Comparison of ENCODE assay signal across 21 cellular contexts in the genomic region with DNA sequence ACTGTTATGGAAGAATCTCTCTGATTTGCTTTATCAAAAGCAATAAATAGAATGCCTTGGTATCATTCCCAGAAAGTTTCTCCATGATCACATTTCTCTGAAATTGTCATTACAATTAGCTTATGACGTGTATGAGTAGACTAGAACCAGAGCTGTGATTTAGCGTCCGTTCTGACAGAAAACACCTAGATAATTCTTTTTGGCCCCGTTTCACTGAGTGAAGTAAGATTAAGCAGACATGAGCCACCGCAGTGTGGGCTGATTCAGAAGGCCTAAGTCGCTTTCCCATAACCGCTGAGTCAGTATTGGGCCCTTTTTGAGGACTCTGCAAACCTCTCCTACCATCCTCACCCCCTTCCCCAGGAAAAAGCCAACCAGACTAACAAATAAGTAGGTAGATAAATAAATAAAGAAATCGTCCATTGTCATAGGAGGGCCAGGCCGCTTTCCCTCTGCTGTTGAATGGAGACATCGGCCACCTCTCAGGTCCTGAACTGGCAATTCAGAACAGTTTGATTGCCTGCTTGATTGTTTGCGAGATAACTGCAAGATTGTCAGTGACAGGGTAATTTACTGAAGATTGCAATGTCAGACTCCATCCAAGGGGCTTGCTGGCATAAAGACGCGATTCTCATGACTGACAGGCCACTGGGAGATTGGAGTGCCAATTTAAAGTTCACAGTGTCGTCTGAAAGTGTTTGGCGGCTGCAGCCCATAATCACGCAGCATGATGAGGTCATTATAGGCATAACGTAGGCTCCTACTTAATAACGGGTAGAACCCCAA.
"Had no signal": no experiment of that assay in that cellular context is flagged by ENCODE, and none has a peak within 500 bp of the region (broad histone marks: within the 10 kb centered on the region; RNA-seq: fewer than 3 reads in every experiment).

No MANE protein-coding gene starts in this region.

- H3K36me3 Mint-ChIP-seq: naive thymus-derived CD4-positive, alpha-beta T cell had no signal

- DNase-seq: activated CD4-positive, alpha-beta T cell treated with anti-CD3 and anti-CD28 coated beads, Interleukin-2, amount 50 U/mL, for 48 hours; activated naive CD4-positive, alpha-beta T cell treated with anti-CD3 and anti-CD28 coated beads, Interleukin-2, amount 50 U/mL, for 16 hours; activated T-cell treated with anti-CD3 and anti-CD28 coated beads, Interleukin-2, amount 50 U/mL, for 1 hour; adrenal gland; body of pancreas; effector CD8-positive, alpha-beta T cell; head of caudate nucleus; left colon; mammary epithelial cell; mucosa of descending colon; naive thymus-derived CD4-positive, alpha-beta T cell; right lobe of liver; stimulated activated CD4-positive, alpha-beta T cell treated with anti-CD3 and anti-CD28 coated beads, Interleukin-1b, Interleukin-23, amount 100 ng/mL, for 48 hours; stomach; T-helper 1 cell; T1000; testis; upper lobe of left lung had no signal

- H3K4me1 ChIP-seq: adrenal gland, body of pancreas, right lobe of liver, testis, upper lobe of left lung had no signal

- ATAC-seq: body of pancreas; left colon; mucosa of descending colon; naive thymus-derived CD4-positive, alpha-beta T cell; right lobe of liver had no signal

- H3K9me3 ChIP-seq: adrenal gland, body of pancreas, mucosa of descending colon, right lobe of liver, stomach, testis, upper lobe of left lung had no signal

- H3K4me3 Mint-ChIP-seq: naive thymus-derived CD4-positive, alpha-beta T cell had no signal

- H3K27ac ChIP-seq: adrenal gland, body of pancreas, right lobe of liver, SK-N-MC, stomach, testis, upper lobe of left lung, VCaP had no signal

- H3K36me3 ChIP-seq: adrenal gland, right lobe of liver, stomach, upper lobe of left lung had no signal

- H3K4me3 ChIP-seq: adrenal gland, body of pancreas, mucosa of descending colon, right lobe of liver, SK-N-MC, stomach, testis, upper lobe of left lung had no signal

- H3K27me3 ChIP-seq: adrenal gland, body of pancreas, right lobe of liver, stomach, testis, upper lobe of left lung had no signal

- H3K27ac Mint-ChIP-seq: naive thymus-derived CD4-positive, alpha-beta T cell; progenitor cell of endocrine pancreas had no signal
